Comparison of ENCODE assay signal across 33 cellular contexts in genomic region chr15:56473017-56473416, GRCh38.
"Had no signal": no experiment of that assay in that cellular context is flagged by ENCODE, and none has a peak within 500 bp of the region (broad histone marks: within the 10 kb centered on the region; RNA-seq: fewer than 3 reads in every experiment).

No MANE protein-coding gene starts in this region.

- H3K27ac ChIP-seq: adrenal gland, body of pancreas, epithelial cell of prostate, esophagus squamous epithelium, gastroesophageal sphincter, heart right ventricle, hepatocyte, WERI-Rb-1 had no signal

- H3K4me3 Mint-ChIP-seq: activated B cell treated with CpG ODN at 0.5 μM for 24 hours; activated CD8-positive, alpha-beta memory T cell treated with anti-CD3 and anti-CD28 coated beads, Interleukin-2, amount 10 ng/mL, durations not matched to agents 7 days and 5 days; activated CD8-positive, alpha-beta T cell treated with anti-CD3 and anti-CD28 coated beads, Interleukin-2, amount 10 ng/mL, durations not matched to agents 7 days and 5 days; activated naive CD4-positive, alpha-beta T cell treated with anti-CD3 and anti-CD28 coated beads for 36 hours; activated naive CD4-positive, alpha-beta T cell treated with anti-CD3 and anti-CD28 coated beads, Interleukin-2, amount 50 U/mL, for 24 hours; activated naive CD8-positive, alpha-beta T cell treated with anti-CD3 and anti-CD28 coated beads for 36 hours; activated naive CD8-positive, alpha-beta T cell treated with anti-CD3 and anti-CD28 coated beads, Interleukin-2, amount 50 U/mL, for 24 hours; activated T-helper 1 cell treated with anti-CD3 and anti-CD28 coated beads, Interleukin-12 subunit alpha, Interleukin-12 subunit beta, Interleukin-2, Interleukin-4 antibody, amounts not matched to agents 30 ng/mL and 10 ng/mL and 1 ng/mL, durations not matched to agents 14 hours and 24 hours and 36 hours had no signal

- H3K79me2 ChIP-seq: hepatocyte had no signal

- H3K4me3 ChIP-seq: adrenal gland, body of pancreas, esophagus squamous epithelium, gastroesophageal sphincter, heart right ventricle, hepatocyte had no signal

- H2AFZ ChIP-seq: hepatocyte had no signal

- H3K36me3 Mint-ChIP-seq: activated CD8-positive, alpha-beta memory T cell treated with anti-CD3 and anti-CD28 coated beads, Interleukin-2, amount 10 ng/mL, durations not matched to agents 7 days and 5 days; activated naive CD4-positive, alpha-beta T cell treated with anti-CD3 and anti-CD28 coated beads, Interleukin-2, amount 50 U/mL, for 24 hours; activated naive CD8-positive, alpha-beta T cell treated with anti-CD3 and anti-CD28 coated beads for 36 hours had no signal

- ATAC-seq: activated CD4-positive, CD25-positive, alpha-beta regulatory T cell treated with anti-CD3 and anti-CD28 coated beads, Interleukin-2, amount 50 U/mL, for 24 hours; activated CD8-positive, alpha-beta memory T cell treated with anti-CD3 and anti-CD28 coated beads, Interleukin-2, amount 10 ng/mL, durations not matched to agents 7 days and 5 days; activated CD8-positive, alpha-beta T cell treated with anti-CD3 and anti-CD28 coated beads, Interleukin-2, amount 10 ng/mL, durations not matched to agents 7 days and 5 days; activated naive CD8-positive, alpha-beta T cell treated with anti-CD3 and anti-CD28 coated beads, Interleukin-2, amount 50 U/mL, for 24 hours; body of pancreas; gastroesophageal sphincter; heart right ventricle had no signal

- H3K9me3 Mint-ChIP-seq: activated B cell treated with CpG ODN at 0.5 μM for 24 hours; activated naive CD4-positive, alpha-beta T cell treated with anti-CD3 and anti-CD28 coated beads, Interleukin-2, amount 50 U/mL, for 24 hours; activated naive CD8-positive, alpha-beta T cell treated with anti-CD3 and anti-CD28 coated beads for 36 hours; activated naive CD8-positive, alpha-beta T cell treated with anti-CD3 and anti-CD28 coated beads, Interleukin-2, amount 50 U/mL, for 24 hours; activated T-helper 1 cell treated with anti-CD3 and anti-CD28 coated beads, Interleukin-12 subunit alpha, Interleukin-12 subunit beta, Interleukin-2, Interleukin-4 antibody, amounts not matched to agents 30 ng/mL and 10 ng/mL and 1 ng/mL, durations not matched to agents 14 hours and 24 hours and 36 hours; activated T-helper 2 cell treated with anti-CD3 and anti-CD28 coated beads, Interferon-gamma antibody, Interleukin-2, Interleukin-4, amounts not matched to agents 10 μg/mL and 5 μg/mL and 100 μg/mL, durations not matched to agents 14 hours and 24 hours and 36 hours had no signal

- H3K4me1 ChIP-seq: body of pancreas, esophagus squamous epithelium, gastroesophageal sphincter had no signal

- H3K27me3 ChIP-seq: adrenal gland, body of pancreas, esophagus squamous epithelium, gastroesophageal sphincter, hepatocyte had no signal

- H3K27ac Mint-ChIP-seq: activated B cell treated with CpG ODN at 0.5 μM for 24 hours; activated CD8-positive, alpha-beta memory T cell treated with anti-CD3 and anti-CD28 coated beads, Interleukin-2, amount 10 ng/mL, durations not matched to agents 7 days and 5 days; activated CD8-positive, alpha-beta T cell treated with anti-CD3 and anti-CD28 coated beads, Interleukin-2, amount 10 ng/mL, durations not matched to agents 7 days and 5 days; activated naive CD4-positive, alpha-beta T cell treated with anti-CD3 and anti-CD28 coated beads for 36 hours; activated naive CD4-positive, alpha-beta T cell treated with anti-CD3 and anti-CD28 coated beads, Interleukin-2, amount 50 U/mL, for 24 hours; activated naive CD8-positive, alpha-beta T cell treated with anti-CD3 and anti-CD28 coated beads for 36 hours; activated naive CD8-positive, alpha-beta T cell treated with anti-CD3 and anti-CD28 coated beads, Interleukin-2, amount 50 U/mL, for 24 hours; activated T-helper 1 cell treated with anti-CD3 and anti-CD28 coated beads, Interleukin-12 subunit alpha, Interleukin-12 subunit beta, Interleukin-2, Interleukin-4 antibody, amounts not matched to agents 30 ng/mL and 10 ng/mL and 1 ng/mL, durations not matched to agents 14 hours and 24 hours and 36 hours; activated T-helper 2 cell treated with anti-CD3 and anti-CD28 coated beads, Interferon-gamma antibody, Interleukin-2, Interleukin-4, amounts not matched to agents 10 μg/mL and 5 μg/mL and 100 μg/mL, durations not matched to agents 14 hours and 24 hours and 36 hours had no signal

- H3K9me3 ChIP-seq: adrenal gland, body of pancreas, esophagus squamous epithelium, gastroesophageal sphincter, heart right ventricle had no signal

- DNase-seq: activated B cell treated with CpG ODN at 0.5 μM for 24 hours; activated CD4-positive, alpha-beta T cell treated with anti-CD3 and anti-CD28 coated beads for 48 hours; activated CD4-positive, alpha-beta T cell treated with anti-CD3 and anti-CD28 coated beads, Interleukin-2, amount 50 U/mL, for 1 hour; activated CD4-positive, alpha-beta T cell treated with anti-CD3 and anti-CD28 coated beads, Interleukin-2, amount 50 U/mL, for 48 hours; activated CD8-positive, alpha-beta memory T cell treated with anti-CD3 and anti-CD28 coated beads, Interleukin-2, amount 10 ng/mL, durations not matched to agents 7 days and 5 days; activated CD8-positive, alpha-beta memory T cell treated with anti-CD3 and anti-CD28 coated beads, Interleukin-2, amount 50 U/mL, for 4 hours; activated CD8-positive, alpha-beta T cell treated with anti-CD3 and anti-CD28 coated beads, Interleukin-2, amount 10 ng/mL, durations not matched to agents 7 days and 5 days; activated effector memory CD4-positive, alpha-beta T cell treated with anti-CD3 and anti-CD28 coated beads, Interleukin-2, amount 50 U/mL, for 16 hours; activated naive CD4-positive, alpha-beta T cell treated with anti-CD3 and anti-CD28 coated beads for 36 hours; activated naive CD8-positive, alpha-beta T cell treated with anti-CD3 and anti-CD28 coated beads for 36 hours; activated naive CD8-positive, alpha-beta T cell treated with anti-CD3 and anti-CD28 coated beads, Interleukin-2, amount 50 U/mL, for 24 hours; activated T-cell treated with anti-CD3 and anti-CD28 coated beads, Interleukin-2, amount 50 U/mL, for 1 hour; activated T-cell treated with anti-CD3 and anti-CD28 coated beads, Interleukin-2, amount 50 U/mL, for 48 hours; adrenal gland; amygdala; aorta; body of pancreas; caudate nucleus; cortex of kidney; dermis blood vessel endothelial cell; effector CD8-positive, alpha-beta T cell; esophagus squamous epithelium; foreskin melanocyte; heart right ventricle; T-helper 2 cell; WERI-Rb-1 had no signal

- H3K4me2 ChIP-seq: hepatocyte had no signal

- H3K36me3 ChIP-seq: adrenal gland, esophagus squamous epithelium, gastroesophageal sphincter, heart right ventricle, WERI-Rb-1 had no signal

- H3K27me3 Mint-ChIP-seq: activated B cell treated with CpG ODN at 0.5 μM for 24 hours; activated naive CD4-positive, alpha-beta T cell treated with anti-CD3 and anti-CD28 coated beads, Interleukin-2, amount 50 U/mL, for 24 hours; activated naive CD8-positive, alpha-beta T cell treated with anti-CD3 and anti-CD28 coated beads for 36 hours had no signal
